ENCODE assay signal across 8 cellular contexts in the genomic region with DNA sequence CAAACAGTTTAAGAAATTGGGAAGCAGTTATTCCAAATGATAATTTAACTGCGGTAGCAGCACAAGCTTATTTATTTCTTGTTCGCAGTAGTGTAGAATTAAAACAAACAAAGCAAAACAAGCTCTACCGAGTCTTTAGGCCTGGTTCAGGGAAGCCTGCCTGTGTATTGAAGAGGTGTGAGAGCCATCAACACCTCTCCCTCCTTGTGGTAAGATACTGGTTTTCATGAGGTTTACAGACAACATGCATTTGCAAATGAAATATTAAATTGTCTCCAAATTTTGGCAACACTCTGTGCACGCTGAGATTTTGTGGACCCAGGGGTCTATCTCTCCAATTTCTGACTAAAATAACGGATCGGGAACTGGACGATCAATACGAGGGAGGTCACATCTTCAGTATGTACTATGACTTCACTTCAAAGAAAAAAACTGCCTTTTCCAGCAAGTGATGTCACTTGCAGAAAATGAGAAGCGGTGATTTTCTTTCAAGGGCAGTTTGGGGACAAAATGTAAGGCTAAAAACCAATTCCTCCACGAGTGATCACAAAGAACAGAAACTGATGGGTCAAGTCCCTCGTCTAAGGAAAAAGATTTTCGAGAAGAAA. TPM values are rescaled to one million over a fixed set of nuclear protein-coding genes. Genes with fewer than 3 reads are reported as not detected.
A peak's percentile ranks its signal among the peaks of the same experiment; 100 is the strongest.
DNase-seq lines count a peak whose midpoint lies in the region; ATAC-seq, FAIRE-seq and TF ChIP-seq lines count a peak whose summit lies in the region.

No MANE protein-coding gene starts in this region.

- FAIRE-seq in A549 (lab: Jason Lieb, UNC) = no peak

- peaks cover 0 to under 1% (median 0%) of the 10 kb centered on the region in 4 donors for H3K36me3 ChIP-seq in liver (ENCODE audit: control insufficient read depth in 4 of 4, insufficient read depth in 3 of 4, low read depth in 1 of 4, low read length in 3 of 4)
- H3K36me3 ChIP-seq in upper lobe of right lung = no peaks in the 10 kb centered on the region

- H3K9me3 ChIP-seq in A549 (no peaks in the 10 kb centered on the region), liver (ENCODE audit: control insufficient read depth in 4 of 4, low read length in 3 of 4) (no peaks in the 10 kb centered on the region), upper lobe of right lung (no peaks in the 10 kb centered on the region)

- DNase-seq in A549 (ENCODE audit: low read depth in 1 of 2, low spot score in 1 of 2) = no peak
- peak; percentile 20 for DNase-seq in HCEC 1CT
- DNase-seq in upper lobe of right lung = no peak
- DNase-seq in LoVo (ENCODE audit: low spot score) = no peak
- DNase-seq in NCI-H1930 (lab: John Stamatoyannopoulos, UW) = no peak

- TF ChIP-seq EP300 in A549 (IDR thresholded peaks at IDR 0.05) = no peak

- H3K27me3 ChIP-seq in liver (ENCODE audit: control insufficient read depth in 4 of 4, insufficient read depth in 4 of 4, low read length in 3 of 4) (no peaks in the 10 kb centered on the region), upper lobe of right lung (no peaks in the 10 kb centered on the region)

- H3K4me3 ChIP-seq in A549 (peak overlapping the region; percentile 92), liver (ENCODE audit: low read depth in 1 of 3, low read length in 3 of 3) (peak overlapping the region; percentile 82 to 100 (median 86)), upper lobe of right lung (peak overlapping the region; percentile 98)

- no peak for ATAC-seq in A549
- ATAC-seq in upper lobe of right lung = no peak
- no peak for ATAC-seq in GM18907 (IDR thresholded peaks at IDR 0.05; ENCODE audit: unreplicated experiment)

- peak overlapping the region; percentile 72 for H3K4me2 ChIP-seq in A549

- POLR2A ChIA-PET in A549 (lab: Yijun Ruan, JAX) = interaction anchor here (0.7 to 2.6 kb wide), 6 partner anchors 9 to 424 kb away, joined by 3 to 20 read pairs (median 4); a partner anchor contains a TSS

- CTCF ChIA-PET in A549 (lab: Yijun Ruan, JAX) = interaction anchor here (0.7 to 1.7 kb wide), 5 partner anchors 16 to 417 kb away, joined by 3 to 5 read pairs (median 3); no protein-coding TSS in a partner anchor

- no peak for TF ChIP-seq POLR2A in A549 (IDR thresholded peaks at IDR 0.05; ENCODE audit: low read length)

- intact Hi-C loops in upper lobe of right lung (cut with DNase I) = no loop called here

- peaks cover 20% of the 10 kb centered on the region; the same call in 2 of the 3 replicates for H3K4me1 ChIP-seq in A549
- peaks cover 2 to 19% (median 7%) of the 10 kb centered on the region in 4 donors for H3K4me1 ChIP-seq in liver (ENCODE audit: control insufficient read depth in 4 of 4, insufficient read depth in 4 of 4, low read length in 3 of 4)
- H3K4me1 ChIP-seq in upper lobe of right lung = peaks cover 21% of the 10 kb centered on the region

- TF ChIP-seq CTCF in A549 (IDR thresholded peaks at IDR 0.05) (no peak), liver (IDR thresholded peaks at IDR 0.05; ENCODE audit: low read depth, low read length, missing input control) (no peak), upper lobe of right lung (IDR thresholded peaks at IDR 0.05) (no peak)

- H3K27ac ChIP-seq in A549 = peak overlapping the region; percentile 90 to 92
- peak overlapping the region; percentile 9 for H3K27ac ChIP-seq in adipose tissue (ENCODE audit: low read depth, low read length)
- peak overlapping the region; percentile 95 for H3K27ac ChIP-seq in liver (ENCODE audit: low read depth in 1 of 2, low read length in 2 of 2)
- peak overlapping the region; percentile 97 for H3K27ac ChIP-seq in upper lobe of right lung

- WGBS in A549 (ENCODE audit: missing lambda C conversion rate) = under 1% methylated on average over 12 of the region's 12 CpGs
- 4 to 12% (median 10%) methylated on average over 12 of the region's 12 CpGs for WGBS in adipose tissue, 3 donors
- WGBS in liver = 3% methylated on average over 12 of the region's 12 CpGs

- H3K9ac ChIP-seq in liver (ENCODE audit: low read depth in 1 of 2, low read length in 2 of 2) = peak overlapping the region; percentile 55 to 95

- TF ChIP-seq RAD21 in A549 (conservative IDR thresholded peaks at IDR 0.05 in 1 of 2, IDR thresholded peaks at IDR 0.05 in 1 of 2) = no peak
- no peak for TF ChIP-seq RAD21 in liver (IDR thresholded peaks at IDR 0.05)

TF ChIP-seq in A549, 52 proteins besides CTCF, POLR2A, EP300 and RAD21:
- TF ChIP-seq RNF2 (IDR thresholded peaks at IDR 0.05; ENCODE audit: borderline replicate concordance, low read depth) = no peak
- no peak for TF ChIP-seq ZC3H11A (IDR thresholded peaks at IDR 0.05)
- TF ChIP-seq, protein P1, sequence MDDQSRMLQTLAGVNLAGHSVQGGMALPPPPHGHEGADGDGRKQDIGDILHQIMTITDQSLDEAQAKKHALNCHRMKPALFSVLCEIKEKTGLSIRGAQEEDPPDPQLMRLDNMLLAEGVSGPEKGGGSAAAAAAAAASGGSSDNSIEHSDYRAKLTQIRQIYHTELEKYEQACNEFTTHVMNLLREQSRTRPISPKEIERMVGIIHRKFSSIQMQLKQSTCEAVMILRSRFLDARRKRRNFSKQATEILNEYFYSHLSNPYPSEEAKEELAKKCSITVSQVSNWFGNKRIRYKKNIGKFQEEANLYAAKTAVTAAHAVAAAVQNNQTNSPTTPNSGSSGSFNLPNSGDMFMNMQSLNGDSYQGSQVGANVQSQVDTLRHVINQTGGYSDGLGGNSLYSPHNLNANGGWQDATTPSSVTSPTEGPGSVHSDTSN (IDR thresholded peaks at IDR 0.05) = no peak
- TF ChIP-seq JUN (IDR thresholded peaks at IDR 0.05) = no peak
TF ChIP-seq in A549: peak in this region for 0.

TF ChIP-seq in liver, 16 proteins besides CTCF, POLR2A, EP300 and RAD21 (continues in another document):
- no peak for TF ChIP-seq TAF1 (conservative IDR thresholded peaks at IDR 0.05)
- TF ChIP-seq, protein P2, sequence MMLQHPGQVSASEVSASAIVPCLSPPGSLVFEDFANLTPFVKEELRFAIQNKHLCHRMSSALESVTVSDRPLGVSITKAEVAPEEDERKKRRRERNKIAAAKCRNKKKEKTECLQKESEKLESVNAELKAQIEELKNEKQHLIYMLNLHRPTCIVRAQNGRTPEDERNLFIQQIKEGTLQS (IDR thresholded peaks at IDR 0.05) = no peak
- TF ChIP-seq, protein P3, sequence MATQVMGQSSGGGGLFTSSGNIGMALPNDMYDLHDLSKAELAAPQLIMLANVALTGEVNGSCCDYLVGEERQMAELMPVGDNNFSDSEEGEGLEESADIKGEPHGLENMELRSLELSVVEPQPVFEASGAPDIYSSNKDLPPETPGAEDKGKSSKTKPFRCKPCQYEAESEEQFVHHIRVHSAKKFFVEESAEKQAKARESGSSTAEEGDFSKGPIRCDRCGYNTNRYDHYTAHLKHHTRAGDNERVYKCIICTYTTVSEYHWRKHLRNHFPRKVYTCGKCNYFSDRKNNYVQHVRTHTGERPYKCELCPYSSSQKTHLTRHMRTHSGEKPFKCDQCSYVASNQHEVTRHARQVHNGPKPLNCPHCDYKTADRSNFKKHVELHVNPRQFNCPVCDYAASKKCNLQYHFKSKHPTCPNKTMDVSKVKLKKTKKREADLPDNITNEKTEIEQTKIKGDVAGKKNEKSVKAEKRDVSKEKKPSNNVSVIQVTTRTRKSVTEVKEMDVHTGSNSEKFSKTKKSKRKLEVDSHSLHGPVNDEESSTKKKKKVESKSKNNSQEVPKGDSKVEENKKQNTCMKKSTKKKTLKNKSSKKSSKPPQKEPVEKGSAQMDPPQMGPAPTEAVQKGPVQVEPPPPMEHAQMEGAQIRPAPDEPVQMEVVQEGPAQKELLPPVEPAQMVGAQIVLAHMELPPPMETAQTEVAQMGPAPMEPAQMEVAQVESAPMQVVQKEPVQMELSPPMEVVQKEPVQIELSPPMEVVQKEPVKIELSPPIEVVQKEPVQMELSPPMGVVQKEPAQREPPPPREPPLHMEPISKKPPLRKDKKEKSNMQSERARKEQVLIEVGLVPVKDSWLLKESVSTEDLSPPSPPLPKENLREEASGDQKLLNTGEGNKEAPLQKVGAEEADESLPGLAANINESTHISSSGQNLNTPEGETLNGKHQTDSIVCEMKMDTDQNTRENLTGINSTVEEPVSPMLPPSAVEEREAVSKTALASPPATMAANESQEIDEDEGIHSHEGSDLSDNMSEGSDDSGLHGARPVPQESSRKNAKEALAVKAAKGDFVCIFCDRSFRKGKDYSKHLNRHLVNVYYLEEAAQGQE (IDR thresholded peaks at IDR 0.05) = no peak
- TF ChIP-seq YY1 (IDR thresholded peaks at IDR 0.05) = no peak
- no peak for TF ChIP-seq RXRA (IDR thresholded peaks at IDR 0.05)
- no peak for TF ChIP-seq EGR1 (IDR thresholded peaks at IDR 0.05; ENCODE audit: low read depth in 2 of 2)
- TF ChIP-seq GABPA (IDR thresholded peaks at IDR 0.05 in 1 of 2, conservative IDR thresholded peaks at IDR 0.05 in 1 of 2) = no peak
- TF ChIP-seq HNF4G (IDR thresholded peaks at IDR 0.05) = no peak
- no peak for TF ChIP-seq NR2F2 (IDR thresholded peaks at IDR 0.05)
- TF ChIP-seq, protein P4, sequence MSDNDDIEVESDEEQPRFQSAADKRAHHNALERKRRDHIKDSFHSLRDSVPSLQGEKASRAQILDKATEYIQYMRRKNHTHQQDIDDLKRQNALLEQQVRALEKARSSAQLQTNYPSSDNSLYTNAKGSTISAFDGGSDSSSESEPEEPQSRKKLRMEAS (IDR thresholded peaks at IDR 0.05) = no peak
- no peak for TF ChIP-seq FOXA2 (IDR thresholded peaks at IDR 0.05)
- TF ChIP-seq FOXA1 (IDR thresholded peaks at IDR 0.05) = no peak
- TF ChIP-seq JUND (IDR thresholded peaks at IDR 0.05) = no peak

RNA-seq across cellular contexts. Expression of a gene that starts 0.7 kb away (rescaled TPM):
- polyA plus RNA-seq in A549 (2011; rRNA removed) (28.6 and 36.2 TPM in 2 replicates), A549 (2017; fragmentation: RNase III; extraction: RNeasy Plus Mini Kit Qiagen cat#74134 plus additional on column Dnase treatment) (13.7 to 15.1 TPM (median 13.9 TPM) in 3 replicates), adipose tissue (10 to 100 TPM in 1 of 3 donors, 1 to 10 TPM in 2; 5.6 to 10.1 (median 7.8) TPM), liver (10 to 100 TPM in 1 of 2 donors, 1 to 10 TPM in 1; 5.0 to 14.5 TPM)
- polyA plus RNA-seq in A549 (2012; cell fraction: cytosol; rRNA removed) = 4.8 and 5.3 TPM in 2 replicates
- polyA plus RNA-seq in A549 (2012; cell fraction: nucleus; rRNA removed) = 11.1 and 16.7 TPM in 2 replicates
- 24.4 and 26.7 TPM in 2 replicates for polyA minus RNA-seq in A549 (2011; rRNA and poly(A)+ RNA removed)
- total RNA-seq in liver (10 to 100 TPM in 1 of 2 donors, 1 to 10 TPM in 1; 9.6 to 21.5 TPM), upper lobe of right lung (23.0 TPM)

RNA-seq across cellular contexts. Expression of a gene that starts 18.4 kb away (rescaled TPM):
- polyA plus RNA-seq in A549 (2011; rRNA removed) (73.7 and 78.1 TPM in 2 replicates), A549 (2017; fragmentation: RNase III; extraction: RNeasy Plus Mini Kit Qiagen cat#74134 plus additional on column Dnase treatment) (18.0 to 18.5 TPM (median 18.3 TPM) in 3 replicates), adipose tissue (1 to 10 TPM in 2 of 3 donors, under 1 TPM in 1; 0.11 to 7.6 (median 1.2) TPM), liver (1 to 10 TPM; 7.2 to 7.9 TPM)
- polyA plus RNA-seq in A549 (2012; cell fraction: cytosol; rRNA removed) = 7.9 and 8.0 TPM in 2 replicates
- 4.4 and 5.7 TPM in 2 replicates for polyA plus RNA-seq in A549 (2012; cell fraction: nucleus; rRNA removed)
- 21.5 and 23.1 TPM in 2 replicates for polyA minus RNA-seq in A549 (2011; rRNA and poly(A)+ RNA removed)
- total RNA-seq in liver (10 to 100 TPM; 12.2 to 21.9 TPM), upper lobe of right lung (26.0 TPM)

Comparison
In these comparisons a context has a peak if more than half of its experiments do, and no peak if none do; other contexts are left out.
1. H3K27ac ChIP-seq: peak in every context shown above with its lines; median percentile 97 in upper lobe of right lung; 95 in liver; 91 in A549; 9 in adipose tissue.